Comparison of ENCODE assay signal across 15 cellular contexts in the genomic region with DNA sequence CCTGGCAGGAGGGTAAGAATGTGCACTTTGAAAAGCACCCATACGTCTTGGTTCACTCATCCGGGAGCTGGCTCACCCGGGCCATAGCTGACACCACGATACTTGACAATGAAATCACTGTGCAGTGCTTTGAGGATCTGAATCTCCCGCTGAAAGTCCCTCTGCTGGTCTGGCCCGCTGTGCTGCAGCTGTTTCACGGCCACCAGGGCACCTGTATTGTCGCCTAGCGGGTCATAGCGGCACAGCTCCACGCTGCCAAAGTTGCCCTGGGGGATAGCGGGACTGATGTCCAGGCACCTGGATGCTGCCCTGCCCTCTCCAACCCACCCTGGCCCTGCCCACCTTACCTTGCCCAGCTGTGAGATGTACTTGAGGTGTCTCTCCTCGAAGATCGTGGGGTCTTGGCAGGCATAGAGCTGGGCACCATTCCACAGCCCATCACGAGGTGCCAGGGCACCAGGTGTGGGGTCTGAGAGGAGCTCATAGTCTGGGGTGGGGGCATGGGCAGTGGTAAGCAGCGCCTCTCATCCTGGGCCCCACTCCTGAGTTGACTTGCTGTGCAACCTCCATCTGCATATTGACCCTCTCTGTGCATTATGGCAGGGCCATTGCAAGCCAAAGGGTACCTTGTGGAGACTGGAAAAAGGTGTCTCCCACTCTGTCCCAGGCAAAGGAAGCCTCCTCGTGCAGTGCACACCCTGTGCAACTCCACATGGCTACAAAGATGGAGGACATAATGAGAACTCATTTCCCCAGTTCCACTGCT. TPM values are rescaled to one million over a fixed set of nuclear protein-coding genes. Genes with fewer than 3 reads are reported as not detected.
DNase-seq lines count a peak whose midpoint lies in the region; ATAC-seq and TF ChIP-seq lines count a peak whose summit lies in the region.
"Had no signal": no experiment of that assay in that cellular context is flagged by ENCODE, and none has a peak within 500 bp of the region (broad histone marks: within the 10 kb centered on the region; RNA-seq: fewer than 3 reads in every experiment).

No MANE protein-coding gene starts in this region.

- peak overlapping the region; percentile 20 for H3K4me3 Mint-ChIP-seq in glutamatergic neuron (ENCODE audit: unreplicated experiment)
- no peak overlapping the region for H3K4me3 Mint-ChIP-seq in stimulated activated naive B cell treated with anti-CD40 and anti-IgM and Interleukin-4, amounts not matched to agents 10 μg/mL and 1 μg/mL and 100 μg/mL, for 72 hours
- no peak overlapping the region for H3K4me3 Mint-ChIP-seq in GM23338
- H3K4me3 Mint-ChIP-seq: CD14-positive monocyte, HFFc6 had no signal

- H3K9me3 Mint-ChIP-seq in glutamatergic neuron (ENCODE audit: unreplicated experiment) (peaks cover 5% of the 10 kb centered on the region), GM23338 (no peaks in the 10 kb centered on the region)
- peaks cover 0 to 2% of the 10 kb centered on the region in 2 donors for H3K9me3 Mint-ChIP-seq in stimulated activated naive B cell treated with anti-CD40 and anti-IgM and Interleukin-4, amounts not matched to agents 10 μg/mL and 1 μg/mL and 100 μg/mL, for 72 hours
- H3K9me3 Mint-ChIP-seq: H9, HFFc6 had no signal

- H2AFZ ChIP-seq in GM23338 (no peak overlapping the region), SK-N-SH (ENCODE audit: low read depth) (no peak overlapping the region)
- H2AFZ ChIP-seq: GM23248 had no signal

- no peak overlapping the region for H3K9ac ChIP-seq in SK-N-SH
- H3K9ac ChIP-seq: GM23248 had no signal

- no peak for TF ChIP-seq EP300 in SK-N-SH (IDR thresholded peaks at IDR 0.05; ENCODE audit: borderline replicate concordance in 1 of 2, low read depth in 1 of 2, low read length in 1 of 2)

- CTCF ChIA-PET in SK-N-SH (lab: Yijun Ruan, JAX), result interaction anchor here (0.7 to 1.1 kb wide), 3 partner anchors 19 to 253 kb away, joined by 3 read pairs; no protein-coding TSS in a partner anchor

- no peaks in the 10 kb centered on the region for H3K9me3 ChIP-seq in SK-N-SH

- DNase-seq in COLO668 (lab: John Stamatoyannopoulos, UW; ENCODE audit: unreplicated experiment) (peak; percentile 15), NCI-H69 (lab: John Stamatoyannopoulos, UW) (peak; percentile 18), glutamatergic neuron (no peak), GM23338 (ENCODE audit: low spot score) (no peak), SK-N-SH (no peak)
- no peak for DNase-seq in stimulated activated naive B cell treated with anti-CD40 and anti-IgM and Interleukin-4, amounts not matched to agents 10 μg/mL and 1 μg/mL and 100 μg/mL, for 72 hours
- DNase-seq: Calu3, DMS 273 treated with DMSO at 0.1 percent for 48 hours, GM23248, H9, HFFc6 had no signal

- H3K27me3 Mint-ChIP-seq in glutamatergic neuron (ENCODE audit: unreplicated experiment) (peaks cover 16% of the 10 kb centered on the region), GM23338 (ENCODE audit: insufficient read depth, low read depth, poor library complexity) (peaks cover 16% of the 10 kb centered on the region)
- no peaks in the 10 kb centered on the region for H3K27me3 Mint-ChIP-seq in stimulated activated naive B cell treated with anti-CD40 and anti-IgM and Interleukin-4, amounts not matched to agents 10 μg/mL and 1 μg/mL and 100 μg/mL, for 72 hours

- no peak overlapping the region for H3K4me3 ChIP-seq in GM23338
- H3K4me3 ChIP-seq in SK-N-SH (ENCODE audit: low read depth in 2 of 2, low read length in 1 of 2), result no peak overlapping the region
- H3K4me3 ChIP-seq: GM23248 had no signal

- peaks cover 10% of the 10 kb centered on the region; the same call in 1 of the 2 replicates for H3K4me1 ChIP-seq in GM23338 (ENCODE audit: insufficient read depth)
- H3K4me1 ChIP-seq in SK-N-SH (ENCODE audit: control insufficient read depth in 1 of 2, insufficient read depth in 2 of 2, low read depth in 1 of 2, low read length in 1 of 2), result peaks cover 0 to 8% of the 10 kb centered on the region in 2 experiments; a peak in 1 of 4 replicates

- H3K27me3 ChIP-seq in GM23338 (ENCODE audit: insufficient read depth), result 0 out of 2 replicates have a peak, but pooled peaks cover 6% of the 10 kb centered on the region
- H3K27me3 ChIP-seq in SK-N-SH (ENCODE audit: insufficient read depth), result no peaks in the 10 kb centered on the region

- 85% methylated on average over 5 of the region's 17 CpGs for WGBS in SK-N-SH (ENCODE audit: low lambda C conversion rate)

- TF ChIP-seq CTCF in glutamatergic neuron (IDR thresholded peaks at IDR 0.05; ENCODE audit: partially characterized antibody, unreplicated experiment) (peak; percentile 9), GM23338 (conservative IDR thresholded peaks at IDR 0.05; ENCODE audit: low read depth in 2 of 2) (no peak), SK-N-SH (IDR thresholded peaks at IDR 0.05) (no peak)

- H3K36me3 Mint-ChIP-seq in glutamatergic neuron (ENCODE audit: unreplicated experiment) (peaks cover 7% of the 10 kb centered on the region), GM23338 (ENCODE audit: low read depth) (no peaks in the 10 kb centered on the region; the same call in 2 of the 3 replicates)
- H3K36me3 Mint-ChIP-seq in stimulated activated naive B cell treated with anti-CD40 and anti-IgM and Interleukin-4, amounts not matched to agents 10 μg/mL and 1 μg/mL and 100 μg/mL, for 72 hours, result peaks cover 54 to 70% of the 10 kb centered on the region in 2 donors

- no peak overlapping the region for H3K4me2 ChIP-seq in GM23338
- H3K4me2 ChIP-seq in SK-N-SH, result no peak overlapping the region

- no peaks in the 10 kb centered on the region for H3K36me3 ChIP-seq in GM23338 (ENCODE audit: insufficient read depth)
- H3K36me3 ChIP-seq in SK-N-SH (replicated peaks in 1 of 2; ENCODE audit: control insufficient read depth in 1 of 2, insufficient read depth in 2 of 2, low read length in 1 of 2), result no peaks in the 10 kb centered on the region

- no peak for ATAC-seq in stimulated activated naive B cell treated with anti-CD40 and anti-IgM and Interleukin-4, amounts not matched to agents 10 μg/mL and 1 μg/mL and 100 μg/mL, for 72 hours (replicated peaks)
- no peak for ATAC-seq in GM23338

- H3K27ac Mint-ChIP-seq in glutamatergic neuron (ENCODE audit: unreplicated experiment) (no peak overlapping the region), GM23338 (no peak overlapping the region)
- peak overlapping the region; percentile 31 for H3K27ac Mint-ChIP-seq in stimulated activated naive B cell treated with anti-CD40 and anti-IgM and Interleukin-4, amounts not matched to agents 10 μg/mL and 1 μg/mL and 100 μg/mL, for 72 hours
- H3K27ac Mint-ChIP-seq: H9, HFFc6 had no signal

- H3K9me2 ChIP-seq in GM23338 (ENCODE audit: insufficient read depth), result no peaks in the 10 kb centered on the region
- H3K9me2 ChIP-seq in SK-N-SH, result no peaks in the 10 kb centered on the region

- POLR2A ChIA-PET in SK-N-SH (lab: Yijun Ruan, JAX), result no interaction called here

- H3K27ac ChIP-seq in GM23338 (ENCODE audit: low read depth) (no peak overlapping the region), SK-N-SH (ENCODE audit: low read depth in 2 of 2, low read length in 1 of 2) (no peak overlapping the region)
- H3K27ac ChIP-seq: GM23248 had no signal

- H3K79me2 ChIP-seq in GM23338 (replicated peaks; ENCODE audit: insufficient read depth) (no peaks in the 10 kb centered on the region), SK-N-SH (ENCODE audit: insufficient read depth) (no peaks in the 10 kb centered on the region)

- no peak for TF ChIP-seq RAD21 in SK-N-SH (IDR thresholded peaks at IDR 0.05; ENCODE audit: low read length)

- no peaks in the 10 kb centered on the region for H4K20me1 ChIP-seq in GM23338 (replicated peaks; ENCODE audit: insufficient read depth)
- no peaks in the 10 kb centered on the region for H4K20me1 ChIP-seq in SK-N-SH (ENCODE audit: insufficient read depth)

- H3K4me1 Mint-ChIP-seq in glutamatergic neuron (ENCODE audit: low read depth, unreplicated experiment) (no peaks in the 10 kb centered on the region), GM23338 (peaks cover 18% of the 10 kb centered on the region)
- peaks cover 9 to 13% of the 10 kb centered on the region in 2 donors for H3K4me1 Mint-ChIP-seq in stimulated activated naive B cell treated with anti-CD40 and anti-IgM and Interleukin-4, amounts not matched to agents 10 μg/mL and 1 μg/mL and 100 μg/mL, for 72 hours

- H3F3A ChIP-seq in GM23338 (replicated peaks; ENCODE audit: low read depth) (peaks cover 9% of the 10 kb centered on the region), SK-N-SH (replicated peaks; ENCODE audit: insufficient read depth) (peaks cover 3% of the 10 kb centered on the region)

RNA-seq across cellular contexts. Expression of a gene that starts 11.3 kb away (rescaled TPM):
- not detected for total RNA-seq in glutamatergic neuron (ENCODE audit: unreplicated experiment)
- total RNA-seq in GM23338 (2014; rRNA removed; shearing (Covaris generic)), result not detected in 2 replicates
- polyA plus RNA-seq in GM23338 (2016; fragmentation: Nextera tagmentation; extraction: Ambion mirVana), result 0.76 and 1.5 TPM in 2 replicates
- 0.21 and 0.65 TPM in 2 replicates for polyA plus RNA-seq in SK-N-SH (2012; rRNA removed)
- polyA plus RNA-seq in SK-N-SH (2012; cell fraction: cytosol; rRNA removed), result 0.17 and 0.37 TPM in 2 replicates
- polyA plus RNA-seq in SK-N-SH (2012; cell fraction: nucleus; rRNA removed), result 0.49 and 0.58 TPM in 2 replicates
- total RNA-seq: A673, Calu3, Daoy, GM23248, HFFc6 had no signal
- polyA plus RNA-seq: GM23248 had no signal

RNA-seq across cellular contexts. Expression of a gene that starts 15.2 kb away (rescaled TPM):
- total RNA-seq in glutamatergic neuron (ENCODE audit: unreplicated experiment), result 1.3 TPM
- total RNA-seq in GM23338 (2014; rRNA removed; shearing (Covaris generic)), result 4.2 and 5.4 TPM in 2 replicates
- polyA plus RNA-seq in GM23338 (2016; fragmentation: Nextera tagmentation; extraction: Ambion mirVana) (2.8 and 2.9 TPM in 2 replicates), SK-N-SH (2012; rRNA removed) (1.3 and 2.0 TPM in 2 replicates)
- 0.67 and 0.71 TPM in 2 replicates for polyA plus RNA-seq in SK-N-SH (2012; cell fraction: cytosol; rRNA removed)
- 6.4 and 7.2 TPM in 2 replicates for polyA plus RNA-seq in SK-N-SH (2012; cell fraction: nucleus; rRNA removed)
- total RNA-seq: Calu3 had no signal

RNA-seq across cellular contexts. Expression of a gene that starts 27.1 kb away (rescaled TPM):
- 1,135 TPM for total RNA-seq in glutamatergic neuron (ENCODE audit: unreplicated experiment)
- total RNA-seq in GM23338 (2014; rRNA removed; shearing (Covaris generic)), result 1,233 and 1,314 TPM in 2 replicates
- polyA plus RNA-seq in GM23338 (2016; fragmentation: Nextera tagmentation; extraction: Ambion mirVana) (2,829 and 2,918 TPM in 2 replicates), SK-N-SH (2012; rRNA removed) (2,138 and 2,695 TPM in 2 replicates)
- polyA plus RNA-seq in SK-N-SH (2012; cell fraction: cytosol; rRNA removed), result 1,924 and 2,091 TPM in 2 replicates
- polyA plus RNA-seq in SK-N-SH (2012; cell fraction: nucleus; rRNA removed), result 669 and 951 TPM in 2 replicates

RNA-seq across cellular contexts. Expression of a gene that starts 37.7 kb away (rescaled TPM):
- total RNA-seq in glutamatergic neuron (ENCODE audit: unreplicated experiment), result not detected
- total RNA-seq in GM23338 (2014; rRNA removed; shearing (Covaris generic)), result 1.0 and 1.9 TPM in 2 replicates
- polyA plus RNA-seq in GM23338 (2016; fragmentation: Nextera tagmentation; extraction: Ambion mirVana) (0.90 and 0.99 TPM in 2 replicates), SK-N-SH (2012; rRNA removed) (not detected in 2 replicates)
- polyA plus RNA-seq in SK-N-SH (2012; cell fraction: cytosol; rRNA removed), result not detected in 2 replicates
- 0.05 TPM in 1 of 2 replicates, not detected in the other for polyA plus RNA-seq in SK-N-SH (2012; cell fraction: nucleus; rRNA removed)
- total RNA-seq: A673, GM23248, HFFc6 had no signal
- polyA plus RNA-seq: BJ, CD14-positive monocyte, GM23248 had no signal

RNA-seq across cellular contexts. Expression of a gene that starts 39.1 kb away (rescaled TPM):
- total RNA-seq in glutamatergic neuron (ENCODE audit: unreplicated experiment), result 4.3 TPM
- 2.1 and 2.6 TPM in 2 replicates for total RNA-seq in GM23338 (2014; rRNA removed; shearing (Covaris generic))
- polyA plus RNA-seq in GM23338 (2016; fragmentation: Nextera tagmentation; extraction: Ambion mirVana), result 1.0 and 1.7 TPM in 2 replicates
- polyA plus RNA-seq in SK-N-SH (2012; rRNA removed), result 0.02 TPM in 2 replicates
- polyA plus RNA-seq in SK-N-SH (2012; cell fraction: cytosol; rRNA removed), result 0.01 TPM in 1 of 2 replicates, not detected in the other
- 0.01 and 0.02 TPM in 2 replicates for polyA plus RNA-seq in SK-N-SH (2012; cell fraction: nucleus; rRNA removed)
- total RNA-seq: A673, Calu3, Daoy, GM23248, HFFc6 had no signal
- polyA plus RNA-seq: BJ, CD14-positive monocyte, GM23248 had no signal

Comparison
In these comparisons a context has a peak if more than half of its experiments do, and no peak if none do; other contexts are left out.
1. DNase-seq: peak in COLO668 (single experiment) and NCI-H69 (single experiment); none in glutamatergic neuron (single experiment), stimulated activated naive B cell treated with anti-CD40 and anti-IgM and Interleukin-4, amounts not matched to agents 10 μg/mL and 1 μg/mL and 100 μg/mL, for 72 hours (single experiment), GM23338 (single experiment) and SK-N-SH (single experiment).